ENCODE assay signal across 16 cellular contexts in genomic region chr16:19481291-19481690, GRCh38. TPM values are rescaled to one million over a fixed set of nuclear protein-coding genes. Genes with fewer than 3 reads are reported as not detected.
DNase-seq lines count a peak whose midpoint lies in the region; ATAC-seq and TF ChIP-seq lines count a peak whose summit lies in the region.
"Had no signal": no experiment of that assay in that cellular context is flagged by ENCODE, and none has a peak within 500 bp of the region (broad histone marks: within the 10 kb centered on the region; RNA-seq: fewer than 3 reads in every experiment).

No MANE protein-coding gene starts in this region.

- no peak for TF ChIP-seq POLR2A in erythroblast (IDR thresholded peaks at IDR 0.05; ENCODE audit: low read length)

- H3K9me2 ChIP-seq in GM23248 (ENCODE audit: insufficient read depth): no peaks in the 10 kb centered on the region

- no peak for TF ChIP-seq CTCF in osteoblast (IDR thresholded peaks at IDR 0.05; ENCODE audit: extremely low read depth, low read depth, low read length)

- H3K36me3 Mint-ChIP-seq in activated T-cell treated with anti-CD3 and anti-CD28 coated beads, Interleukin-2, amount 50 U/mL, for 4 hours (ENCODE audit: insufficient read depth): no peaks in the 10 kb centered on the region
- H3K36me3 Mint-ChIP-seq: CD4-positive, alpha-beta memory T cell had no signal

- H4K20me1 ChIP-seq in GM23248 (ENCODE audit: insufficient read depth) (no peaks in the 10 kb centered on the region), osteoblast (ENCODE audit: insufficient read depth, low read length) (no peaks in the 10 kb centered on the region)

- no peak for ATAC-seq in activated T-cell treated with anti-CD3 and anti-CD28 coated beads, Interleukin-2, amount 50 U/mL, for 4 hours
- ATAC-seq in HG02678 (IDR thresholded peaks at IDR 0.05; ENCODE audit: unreplicated experiment): no peak
- ATAC-seq: SK-N-SH treated with all-trans-retinoic acid at 6 μM for 48 hours had no signal

- H3K27ac ChIP-seq in GM23248: no peak overlapping the region
- H3K27ac ChIP-seq in osteoblast (ENCODE audit: low read depth, low read length): no peak overlapping the region

- no peaks in the 10 kb centered on the region for H3K79me2 ChIP-seq in GM23248 (ENCODE audit: insufficient read depth)
- H3K79me2 ChIP-seq in osteoblast (ENCODE audit: insufficient read depth, low read length): no peaks in the 10 kb centered on the region

- no peak overlapping the region for H3K4me3 Mint-ChIP-seq in activated T-cell treated with anti-CD3 and anti-CD28 coated beads, Interleukin-2, amount 50 U/mL, for 4 hours
- H3K4me3 Mint-ChIP-seq: CD4-positive, alpha-beta memory T cell had no signal

- H3K9ac ChIP-seq in GM23248: no peak overlapping the region

- in situ Hi-C loops in GM23248 (cut with MboI): no loop called here

- no peaks in the 10 kb centered on the region for H3K27me3 ChIP-seq in GM23248 (replicated peaks; ENCODE audit: insufficient read depth)
- no peaks in the 10 kb centered on the region for H3K27me3 ChIP-seq in osteoblast (ENCODE audit: insufficient read depth, low read length)
- H3K27me3 ChIP-seq: BE2C had no signal

- H2AFZ ChIP-seq in GM23248: no peak overlapping the region
- peak overlapping the region; percentile 35 for H2AFZ ChIP-seq in osteoblast (ENCODE audit: low read length)

- H3K9me3 ChIP-seq in GM23248 (ENCODE audit: low read depth) (no peaks in the 10 kb centered on the region), osteoblast (ENCODE audit: low read depth, low read length) (no peaks in the 10 kb centered on the region)
- H3K9me3 ChIP-seq: BE2C, HAP-1 had no signal

- H3K4me1 ChIP-seq in GM23248 (ENCODE audit: insufficient read depth) (no peaks in the 10 kb centered on the region), osteoblast (ENCODE audit: insufficient read depth, low read length) (no peaks in the 10 kb centered on the region)
- H3K4me1 ChIP-seq: BE2C, HAP-1 had no signal

- H3F3A ChIP-seq in GM23248 (ENCODE audit: insufficient read depth): no peaks in the 10 kb centered on the region

- 54 to 56% methylated on average over 2 of the region's 2 CpGs for WGBS in GM23248 (ENCODE audit: low coverage in 1 of 2, low lambda C conversion rate in 2 of 2, missing lambda C conversion rate in 2 of 2), 2 experiments

- H3K4me1 Mint-ChIP-seq in activated T-cell treated with anti-CD3 and anti-CD28 coated beads, Interleukin-2, amount 50 U/mL, for 4 hours (ENCODE audit: low read depth): no peaks in the 10 kb centered on the region
- H3K4me1 Mint-ChIP-seq: CD4-positive, alpha-beta memory T cell had no signal

- no peaks in the 10 kb centered on the region for H3K36me3 ChIP-seq in GM23248 (ENCODE audit: low read depth)
- no peaks in the 10 kb centered on the region for H3K36me3 ChIP-seq in osteoblast (ENCODE audit: insufficient read depth, low read length)
- H3K36me3 ChIP-seq: BE2C, HAP-1 had no signal

- H3K4me3 ChIP-seq in GM23248: no peak overlapping the region
- no peak overlapping the region for H3K4me3 ChIP-seq in osteoblast (ENCODE audit: insufficient read depth, low read length)
- H3K4me3 ChIP-seq: HAP-1 had no signal

- peaks cover 4% of the 10 kb centered on the region for H3K27me3 Mint-ChIP-seq in activated T-cell treated with anti-CD3 and anti-CD28 coated beads, Interleukin-2, amount 50 U/mL, for 4 hours (ENCODE audit: low read depth)

- peak; percentile 24 for DNase-seq in GM23248
- peak; percentile 71 for DNase-seq in M059J (ENCODE audit: low read depth)
- peak; percentile 71 to 72 for DNase-seq in erythroblast (lab: John Stamatoyannopoulos, UW)
- no peak for DNase-seq in osteoblast (ENCODE audit: insufficient read length, low spot score, missing footprints)
- no peak for DNase-seq in activated T-cell treated with anti-CD3 and anti-CD28 coated beads, Interleukin-2, amount 50 U/mL, for 4 hours
- DNase-seq in T-helper 1 cell: no peak
- DNase-seq: BE2C; CD4-positive, alpha-beta memory T cell; NCI-H1105; NCI-H1694 treated with DMSO at 0.1 percent for 48 hours; NCI-H446 treated with DMSO at 0.1 percent for 48 hours; NCI-H748 treated with DMSO at 0.1 percent for 48 hours; SHP77 had no signal

- no peak overlapping the region for H3K4me2 ChIP-seq in GM23248 (ENCODE audit: unreplicated experiment)
- H3K4me2 ChIP-seq in osteoblast (ENCODE audit: insufficient read depth, low read length): no peak overlapping the region

- no peaks in the 10 kb centered on the region for H3K9me3 Mint-ChIP-seq in activated T-cell treated with anti-CD3 and anti-CD28 coated beads, Interleukin-2, amount 50 U/mL, for 4 hours

RNA-seq across cellular contexts. Expression of gene GDE1, which starts 40.6 kb away (rescaled TPM):
- total RNA-seq in GM23248 (2014; rRNA removed; shearing (Covaris generic)): 77.1 and 85.0 TPM in 2 replicates
- polyA plus RNA-seq in GM23248 (2016; fragmentation: Nextera tagmentation; extraction: Ambion mirVana): 55.1 and 58.2 TPM in 2 replicates
- 62.4 and 65.7 TPM in 2 replicates for total RNA-seq in M059J (2014; rRNA removed; shearing (Covaris generic))
- total RNA-seq in osteoblast: 74.3 and 77.1 TPM in 2 replicates
- total RNA-seq in activated T-cell treated with anti-CD3 and anti-CD28 coated beads, Interleukin-2, amount 50 U/mL, for 4 hours: 10 to 100 TPM; 26.1 to 28.1 (median 26.2) TPM

RNA-seq across cellular contexts. Expression of gene CCP110, which starts 42.5 kb away (rescaled TPM):
- total RNA-seq in GM23248 (2014; rRNA removed; shearing (Covaris generic)): 6.8 and 8.5 TPM in 2 replicates
- 7.4 and 9.0 TPM in 2 replicates for polyA plus RNA-seq in GM23248 (2016; fragmentation: Nextera tagmentation; extraction: Ambion mirVana)
- 7.9 and 11.4 TPM in 2 replicates for total RNA-seq in M059J (2014; rRNA removed; shearing (Covaris generic))
- total RNA-seq in osteoblast: 8.3 and 11.8 TPM in 2 replicates
- 10 to 100 TPM; 14.1 to 17.4 (median 15.3) TPM for total RNA-seq in activated T-cell treated with anti-CD3 and anti-CD28 coated beads, Interleukin-2, amount 50 U/mL, for 4 hours

Comparison
In these comparisons a context has a peak if more than half of its experiments do, and no peak if none do; other contexts are left out.
1. DNase-seq: peak in GM23248 (single experiment), M059J (single experiment) and erythroblast (2 of 2); none in osteoblast (single experiment), activated T-cell treated with anti-CD3 and anti-CD28 coated beads, Interleukin-2, amount 50 U/mL, for 4 hours (single experiment) and T-helper 1 cell (0 of 5).